1 cellular context compared by ENCODE assay signal in the genomic region with DNA sequence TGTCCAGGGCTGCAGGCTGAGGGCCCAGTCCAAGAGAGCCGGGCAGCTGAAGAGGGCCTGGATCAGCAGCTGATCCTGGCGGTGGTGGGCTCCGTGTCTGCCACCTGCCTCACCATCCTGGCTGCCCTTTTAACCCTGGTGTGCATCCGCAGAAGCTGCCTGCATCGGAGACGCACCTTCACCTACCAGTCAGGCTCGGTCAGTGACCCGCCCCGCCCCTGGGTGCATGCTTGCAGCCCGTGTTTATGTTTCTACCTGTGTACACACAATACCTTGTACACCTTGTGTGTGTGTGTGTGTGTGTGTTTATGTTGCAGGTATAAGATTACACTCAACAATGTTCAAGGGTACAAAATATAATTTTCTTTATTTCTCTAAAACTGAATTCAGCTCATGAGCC.
TF ChIP-seq lines count a peak whose summit lies in the region.

No MANE protein-coding gene starts in this region.

TF ChIP-seq in HepG2, 621 proteins besides CTCF, POLR2A, EP300 and RAD21 (continued from another document and continues in another):
- TF ChIP-seq, protein P1, sequence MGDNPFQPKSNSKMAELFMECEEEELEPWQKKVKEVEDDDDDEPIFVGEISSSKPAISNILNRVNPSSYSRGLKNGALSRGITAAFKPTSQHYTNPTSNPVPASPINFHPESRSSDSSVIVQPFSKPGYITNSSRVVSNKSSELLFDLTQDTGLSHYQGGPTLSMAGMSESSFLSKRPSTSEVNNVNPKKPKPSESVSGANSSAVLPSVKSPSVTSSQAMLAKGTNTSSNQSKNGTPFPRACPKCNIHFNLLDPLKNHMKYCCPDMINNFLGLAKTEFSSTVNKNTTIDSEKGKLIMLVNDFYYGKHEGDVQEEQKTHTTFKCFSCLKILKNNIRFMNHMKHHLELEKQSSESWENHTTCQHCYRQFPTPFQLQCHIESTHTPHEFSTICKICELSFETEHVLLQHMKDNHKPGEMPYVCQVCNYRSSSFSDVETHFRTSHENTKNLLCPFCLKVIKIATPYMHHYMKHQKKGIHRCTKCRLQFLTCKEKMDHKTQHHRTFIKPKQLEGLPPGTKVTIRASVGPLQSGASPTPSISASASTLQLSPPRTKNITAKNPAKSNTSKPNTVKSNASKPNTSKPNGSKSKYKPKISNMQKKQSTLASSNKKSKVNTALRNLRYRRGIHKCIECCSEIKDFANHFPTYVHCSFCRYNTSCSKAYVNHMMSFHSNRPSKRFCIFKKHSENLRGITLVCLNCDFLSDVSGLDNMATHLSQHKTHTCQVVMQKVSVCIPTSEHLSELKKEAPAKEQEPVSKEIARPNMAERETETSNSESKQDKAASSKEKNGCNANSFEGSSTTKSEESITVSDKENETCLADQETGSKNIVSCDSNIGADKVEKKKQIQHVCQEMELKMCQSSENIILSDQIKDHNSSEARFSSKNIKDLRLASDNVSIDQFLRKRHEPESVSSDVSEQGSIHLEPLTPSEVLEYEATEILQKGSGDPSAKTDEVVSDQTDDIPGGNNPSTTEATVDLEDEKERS (CRISPR knock-in tag; IDR thresholded peaks at IDR 0.05), result no peak
- TF ChIP-seq ZNF672 (CRISPR knock-in tag; IDR thresholded peaks at IDR 0.05) (no peak), ZNF552 (CRISPR knock-in tag; IDR thresholded peaks at IDR 0.05; ENCODE audit: borderline replicate concordance) (no peak), MLLT10 (CRISPR knock-in tag; IDR thresholded peaks at IDR 0.05) (no peak), ZBTB42 (CRISPR knock-in tag; IDR thresholded peaks at IDR 0.05) (no peak), SPEN (CRISPR knock-in tag; IDR thresholded peaks at IDR 0.05; ENCODE audit: low read depth) (no peak), ZNF337 (CRISPR knock-in tag; IDR thresholded peaks at IDR 0.05; ENCODE audit: borderline replicate concordance, low read depth) (no peak), TCF7 (IDR thresholded peaks at IDR 0.05; ENCODE audit: low read depth) (no peak), PHB2 (IDR thresholded peaks at IDR 0.05; ENCODE audit: partially characterized antibody) (no peak), ZNF34 (CRISPR knock-in tag; IDR thresholded peaks at IDR 0.05; ENCODE audit: borderline replicate concordance) (no peak), ZNF652 (CRISPR knock-in tag; IDR thresholded peaks at IDR 0.05; ENCODE audit: borderline replicate concordance, low read depth) (no peak), IKZF1 (IDR thresholded peaks at IDR 0.05) (no peak), ZNF274 (CRISPR knock-in tag; IDR thresholded peaks at IDR 0.05) (no peak), ZBTB21 (CRISPR knock-in tag; IDR thresholded peaks at IDR 0.05) (no peak), NCOA2 (CRISPR knock-in tag; IDR thresholded peaks at IDR 0.05) (no peak), CENPX (CRISPR knock-in tag; IDR thresholded peaks at IDR 0.05) (no peak), RELA (CRISPR knock-in tag; IDR thresholded peaks at IDR 0.05) (no peak), ATF1 (CRISPR knock-in tag; IDR thresholded peaks at IDR 0.05) (no peak), BORCS8-MEF2B (CRISPR knock-in tag; IDR thresholded peaks at IDR 0.05) (no peak), TBP (CRISPR knock-in tag; IDR thresholded peaks at IDR 0.05) (no peak), DNMT1 (CRISPR knock-in tag; IDR thresholded peaks at IDR 0.05) (no peak), NAIF1 (CRISPR knock-in tag; IDR thresholded peaks at IDR 0.05; ENCODE audit: borderline replicate concordance) (no peak), PLRG1 (conservative IDR thresholded peaks at IDR 0.05) (no peak), ZNF572 (CRISPR knock-in tag; IDR thresholded peaks at IDR 0.05) (no peak), ZC3H13 (CRISPR knock-in tag; IDR thresholded peaks at IDR 0.05) (no peak), RFX3 (CRISPR knock-in tag; IDR thresholded peaks at IDR 0.05) (no peak), ZKSCAN5 (CRISPR knock-in tag; IDR thresholded peaks at IDR 0.05) (no peak), ZNF569 (CRISPR knock-in tag; IDR thresholded peaks at IDR 0.05; ENCODE audit: borderline replicate concordance) (no peak), KLF13 (CRISPR knock-in tag; IDR thresholded peaks at IDR 0.05) (no peak), ZNF33A (CRISPR knock-in tag; IDR thresholded peaks at IDR 0.05; ENCODE audit: borderline replicate concordance) (no peak), KMT2A (CRISPR knock-in tag; IDR thresholded peaks at IDR 0.05) (no peak), FOXO1 (CRISPR knock-in tag; IDR thresholded peaks at IDR 0.05) (peak; percentile 19; the same call in 1 of the 2 replicates), MED1 (CRISPR knock-in tag; IDR thresholded peaks at IDR 0.05) (0 out of 2 replicates have a peak, but pooled peaks have one; percentile 23), SNAI1 (CRISPR knock-in tag; IDR thresholded peaks at IDR 0.05; ENCODE audit: borderline replicate concordance) (no peak), JARID2 (CRISPR knock-in tag; IDR thresholded peaks at IDR 0.05; ENCODE audit: insufficient replicate concordance) (no peak)
- TF ChIP-seq, protein P2, sequence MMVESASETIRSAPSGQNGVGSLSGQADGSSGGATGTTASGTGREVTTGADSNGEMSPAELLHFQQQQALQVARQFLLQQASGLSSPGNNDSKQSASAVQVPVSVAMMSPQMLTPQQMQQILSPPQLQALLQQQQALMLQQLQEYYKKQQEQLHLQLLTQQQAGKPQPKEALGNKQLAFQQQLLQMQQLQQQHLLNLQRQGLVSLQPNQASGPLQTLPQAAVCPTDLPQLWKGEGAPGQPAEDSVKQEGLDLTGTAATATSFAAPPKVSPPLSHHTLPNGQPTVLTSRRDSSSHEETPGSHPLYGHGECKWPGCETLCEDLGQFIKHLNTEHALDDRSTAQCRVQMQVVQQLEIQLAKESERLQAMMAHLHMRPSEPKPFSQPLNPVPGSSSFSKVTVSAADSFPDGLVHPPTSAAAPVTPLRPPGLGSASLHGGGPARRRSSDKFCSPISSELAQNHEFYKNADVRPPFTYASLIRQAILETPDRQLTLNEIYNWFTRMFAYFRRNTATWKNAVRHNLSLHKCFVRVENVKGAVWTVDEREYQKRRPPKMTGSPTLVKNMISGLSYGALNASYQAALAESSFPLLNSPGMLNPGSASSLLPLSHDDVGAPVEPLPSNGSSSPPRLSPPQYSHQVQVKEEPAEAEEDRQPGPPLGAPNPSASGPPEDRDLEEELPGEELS (CRISPR knock-in tag; IDR thresholded peaks at IDR 0.05), result peak; percentile 67
- TF ChIP-seq, protein P3, sequence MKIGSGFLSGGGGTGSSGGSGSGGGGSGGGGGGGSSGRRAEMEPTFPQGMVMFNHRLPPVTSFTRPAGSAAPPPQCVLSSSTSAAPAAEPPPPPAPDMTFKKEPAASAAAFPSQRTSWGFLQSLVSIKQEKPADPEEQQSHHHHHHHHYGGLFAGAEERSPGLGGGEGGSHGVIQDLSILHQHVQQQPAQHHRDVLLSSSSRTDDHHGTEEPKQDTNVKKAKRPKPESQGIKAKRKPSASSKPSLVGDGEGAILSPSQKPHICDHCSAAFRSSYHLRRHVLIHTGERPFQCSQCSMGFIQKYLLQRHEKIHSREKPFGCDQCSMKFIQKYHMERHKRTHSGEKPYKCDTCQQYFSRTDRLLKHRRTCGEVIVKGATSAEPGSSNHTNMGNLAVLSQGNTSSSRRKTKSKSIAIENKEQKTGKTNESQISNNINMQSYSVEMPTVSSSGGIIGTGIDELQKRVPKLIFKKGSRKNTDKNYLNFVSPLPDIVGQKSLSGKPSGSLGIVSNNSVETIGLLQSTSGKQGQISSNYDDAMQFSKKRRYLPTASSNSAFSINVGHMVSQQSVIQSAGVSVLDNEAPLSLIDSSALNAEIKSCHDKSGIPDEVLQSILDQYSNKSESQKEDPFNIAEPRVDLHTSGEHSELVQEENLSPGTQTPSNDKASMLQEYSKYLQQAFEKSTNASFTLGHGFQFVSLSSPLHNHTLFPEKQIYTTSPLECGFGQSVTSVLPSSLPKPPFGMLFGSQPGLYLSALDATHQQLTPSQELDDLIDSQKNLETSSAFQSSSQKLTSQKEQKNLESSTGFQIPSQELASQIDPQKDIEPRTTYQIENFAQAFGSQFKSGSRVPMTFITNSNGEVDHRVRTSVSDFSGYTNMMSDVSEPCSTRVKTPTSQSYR (CRISPR knock-in tag; IDR thresholded peaks at IDR 0.05; ENCODE audit: borderline replicate concordance), result no peak
- TF ChIP-seq, protein P4, sequence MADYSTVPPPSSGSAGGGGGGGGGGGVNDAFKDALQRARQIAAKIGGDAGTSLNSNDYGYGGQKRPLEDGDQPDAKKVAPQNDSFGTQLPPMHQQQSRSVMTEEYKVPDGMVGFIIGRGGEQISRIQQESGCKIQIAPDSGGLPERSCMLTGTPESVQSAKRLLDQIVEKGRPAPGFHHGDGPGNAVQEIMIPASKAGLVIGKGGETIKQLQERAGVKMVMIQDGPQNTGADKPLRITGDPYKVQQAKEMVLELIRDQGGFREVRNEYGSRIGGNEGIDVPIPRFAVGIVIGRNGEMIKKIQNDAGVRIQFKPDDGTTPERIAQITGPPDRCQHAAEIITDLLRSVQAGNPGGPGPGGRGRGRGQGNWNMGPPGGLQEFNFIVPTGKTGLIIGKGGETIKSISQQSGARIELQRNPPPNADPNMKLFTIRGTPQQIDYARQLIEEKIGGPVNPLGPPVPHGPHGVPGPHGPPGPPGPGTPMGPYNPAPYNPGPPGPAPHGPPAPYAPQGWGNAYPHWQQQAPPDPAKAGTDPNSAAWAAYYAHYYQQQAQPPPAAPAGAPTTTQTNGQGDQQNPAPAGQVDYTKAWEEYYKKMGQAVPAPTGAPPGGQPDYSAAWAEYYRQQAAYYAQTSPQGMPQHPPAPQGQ (CRISPR knock-in tag; IDR thresholded peaks at IDR 0.05; ENCODE audit: borderline replicate concordance), result no peak
- TF ChIP-seq, protein P5, sequence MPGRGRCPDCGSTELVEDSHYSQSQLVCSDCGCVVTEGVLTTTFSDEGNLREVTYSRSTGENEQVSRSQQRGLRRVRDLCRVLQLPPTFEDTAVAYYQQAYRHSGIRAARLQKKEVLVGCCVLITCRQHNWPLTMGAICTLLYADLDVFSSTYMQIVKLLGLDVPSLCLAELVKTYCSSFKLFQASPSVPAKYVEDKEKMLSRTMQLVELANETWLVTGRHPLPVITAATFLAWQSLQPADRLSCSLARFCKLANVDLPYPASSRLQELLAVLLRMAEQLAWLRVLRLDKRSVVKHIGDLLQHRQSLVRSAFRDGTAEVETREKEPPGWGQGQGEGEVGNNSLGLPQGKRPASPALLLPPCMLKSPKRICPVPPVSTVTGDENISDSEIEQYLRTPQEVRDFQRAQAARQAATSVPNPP (CRISPR knock-in tag; IDR thresholded peaks at IDR 0.05), result no peak
- TF ChIP-seq, protein P6, sequence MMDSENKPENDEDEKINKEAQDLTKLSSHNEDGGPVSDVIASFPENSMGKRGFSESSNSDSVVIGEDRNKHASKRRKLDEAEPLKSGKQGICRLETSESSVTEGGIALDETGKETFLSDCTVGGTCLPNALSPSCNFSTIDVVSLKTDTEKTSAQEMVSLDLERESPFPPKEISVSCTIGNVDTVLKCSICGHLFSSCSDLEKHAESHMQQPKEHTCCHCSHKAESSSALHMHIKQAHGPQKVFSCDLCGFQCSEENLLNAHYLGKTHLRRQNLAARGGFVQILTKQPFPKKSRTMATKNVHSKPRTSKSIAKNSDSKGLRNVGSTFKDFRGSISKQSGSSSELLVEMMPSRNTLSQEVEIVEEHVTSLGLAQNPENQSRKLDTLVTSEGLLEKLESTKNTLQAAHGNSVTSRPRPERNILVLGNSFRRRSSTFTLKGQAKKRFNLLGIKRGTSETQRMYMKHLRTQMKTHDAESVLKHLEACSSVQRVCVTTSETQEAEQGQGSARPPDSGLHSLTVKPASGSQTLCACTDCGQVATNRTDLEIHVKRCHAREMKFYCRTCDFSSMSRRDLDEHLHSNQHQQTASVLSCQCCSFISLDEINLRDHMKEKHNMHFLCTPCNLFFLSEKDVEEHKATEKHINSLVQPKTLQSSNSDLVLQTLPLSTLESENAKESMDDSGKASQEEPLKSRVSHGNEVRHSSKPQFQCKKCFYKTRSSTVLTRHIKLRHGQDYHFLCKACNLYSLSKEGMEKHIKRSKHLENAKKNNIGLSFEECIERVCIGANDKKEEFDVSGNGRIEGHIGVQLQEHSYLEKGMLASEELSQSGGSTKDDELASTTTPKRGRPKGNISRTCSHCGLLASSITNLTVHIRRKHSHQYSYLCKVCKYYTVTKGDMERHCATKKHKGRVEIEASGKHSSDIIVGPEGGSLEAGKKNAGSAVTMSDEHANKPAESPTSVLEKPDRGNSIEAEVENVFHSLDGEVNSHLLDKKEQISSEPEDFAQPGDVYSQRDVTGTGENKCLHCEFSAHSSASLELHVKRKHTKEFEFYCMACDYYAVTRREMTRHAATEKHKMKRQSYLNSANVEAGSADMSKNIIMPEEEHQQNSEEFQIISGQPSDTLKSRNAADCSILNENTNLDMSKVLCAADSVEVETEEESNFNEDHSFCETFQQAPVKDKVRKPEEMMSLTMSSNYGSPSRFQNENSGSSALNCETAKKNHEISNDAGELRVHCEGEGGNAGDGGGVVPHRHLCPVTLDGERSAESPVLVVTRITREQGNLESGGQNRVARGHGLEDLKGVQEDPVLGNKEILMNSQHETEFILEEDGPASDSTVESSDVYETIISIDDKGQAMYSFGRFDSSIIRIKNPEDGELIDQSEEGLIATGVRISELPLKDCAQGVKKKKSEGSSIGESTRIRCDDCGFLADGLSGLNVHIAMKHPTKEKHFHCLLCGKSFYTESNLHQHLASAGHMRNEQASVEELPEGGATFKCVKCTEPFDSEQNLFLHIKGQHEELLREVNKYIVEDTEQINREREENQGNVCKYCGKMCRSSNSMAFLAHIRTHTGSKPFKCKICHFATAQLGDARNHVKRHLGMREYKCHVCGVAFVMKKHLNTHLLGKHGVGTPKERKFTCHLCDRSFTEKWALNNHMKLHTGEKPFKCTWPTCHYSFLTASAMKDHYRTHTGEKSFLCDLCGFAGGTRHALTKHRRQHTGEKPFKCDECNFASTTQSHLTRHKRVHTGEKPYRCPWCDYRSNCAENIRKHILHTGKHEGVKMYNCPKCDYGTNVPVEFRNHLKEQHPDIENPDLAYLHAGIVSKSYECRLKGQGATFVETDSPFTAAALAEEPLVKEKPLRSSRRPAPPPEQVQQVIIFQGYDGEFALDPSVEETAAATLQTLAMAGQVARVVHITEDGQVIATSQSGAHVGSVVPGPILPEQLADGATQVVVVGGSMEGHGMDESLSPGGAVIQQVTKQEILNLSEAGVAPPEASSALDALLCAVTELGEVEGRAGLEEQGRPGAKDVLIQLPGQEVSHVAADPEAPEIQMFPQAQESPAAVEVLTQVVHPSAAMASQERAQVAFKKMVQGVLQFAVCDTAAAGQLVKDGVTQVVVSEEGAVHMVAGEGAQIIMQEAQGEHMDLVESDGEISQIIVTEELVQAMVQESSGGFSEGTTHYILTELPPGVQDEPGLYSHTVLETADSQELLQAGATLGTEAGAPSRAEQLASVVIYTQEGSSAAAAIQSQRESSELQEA (CRISPR knock-in tag; IDR thresholded peaks at IDR 0.05; ENCODE audit: not compliant biosample characterization), result no peak
- TF ChIP-seq, protein P7, sequence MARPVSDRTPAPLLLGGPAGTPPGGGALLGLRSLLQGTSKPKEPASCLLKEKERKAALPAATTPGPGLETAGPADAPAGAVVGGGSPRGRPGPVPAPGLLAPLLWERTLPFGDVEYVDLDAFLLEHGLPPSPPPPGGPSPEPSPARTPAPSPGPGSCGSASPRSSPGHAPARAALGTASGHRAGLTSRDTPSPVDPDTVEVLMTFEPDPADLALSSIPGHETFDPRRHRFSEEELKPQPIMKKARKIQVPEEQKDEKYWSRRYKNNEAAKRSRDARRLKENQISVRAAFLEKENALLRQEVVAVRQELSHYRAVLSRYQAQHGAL (CRISPR knock-in tag; IDR thresholded peaks at IDR 0.05; ENCODE audit: not compliant biosample characterization), result no peak
- TF ChIP-seq, protein P8, sequence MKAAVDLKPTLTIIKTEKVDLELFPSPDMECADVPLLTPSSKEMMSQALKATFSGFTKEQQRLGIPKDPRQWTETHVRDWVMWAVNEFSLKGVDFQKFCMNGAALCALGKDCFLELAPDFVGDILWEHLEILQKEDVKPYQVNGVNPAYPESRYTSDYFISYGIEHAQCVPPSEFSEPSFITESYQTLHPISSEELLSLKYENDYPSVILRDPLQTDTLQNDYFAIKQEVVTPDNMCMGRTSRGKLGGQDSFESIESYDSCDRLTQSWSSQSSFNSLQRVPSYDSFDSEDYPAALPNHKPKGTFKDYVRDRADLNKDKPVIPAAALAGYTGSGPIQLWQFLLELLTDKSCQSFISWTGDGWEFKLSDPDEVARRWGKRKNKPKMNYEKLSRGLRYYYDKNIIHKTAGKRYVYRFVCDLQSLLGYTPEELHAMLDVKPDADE (CRISPR knock-in tag; IDR thresholded peaks at IDR 0.05), result no peak
